ENCODE assay signal across 12 cellular contexts in the genomic region with DNA sequence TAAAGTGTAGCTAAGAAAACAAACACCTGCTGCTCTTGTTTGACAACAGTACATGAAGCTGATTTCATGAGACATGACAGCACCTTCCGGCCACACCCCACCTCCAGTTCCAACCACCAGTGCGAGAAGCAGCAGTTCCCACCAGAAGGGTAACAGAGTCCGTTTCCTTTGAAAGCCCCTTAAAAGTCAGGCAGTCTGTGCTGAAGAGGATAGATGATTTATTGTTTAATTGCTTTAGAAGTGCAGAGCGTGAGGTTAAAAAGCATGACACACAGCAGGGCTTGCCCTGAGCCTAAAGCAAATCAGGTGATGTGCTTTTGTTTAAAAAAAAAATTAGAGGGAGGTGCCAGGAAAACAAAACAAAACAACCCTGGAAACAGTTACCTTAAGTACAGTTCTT.
DNase-seq lines count a peak whose midpoint lies in the region; ATAC-seq, FAIRE-seq and TF ChIP-seq lines count a peak whose summit lies in the region.
"Had no signal": no experiment of that assay in that cellular context is flagged by ENCODE, and none has a peak within 500 bp of the region (broad histone marks: within the 10 kb centered on the region; RNA-seq: fewer than 3 reads in every experiment).

No MANE protein-coding gene starts in this region.

- no peaks in the 10 kb centered on the region for H3K36me3 Mint-ChIP-seq in Caco-2 (ENCODE audit: insufficient read depth, unreplicated experiment)

- H3K9me3 Mint-ChIP-seq in Caco-2 (ENCODE audit: unreplicated experiment), result no peaks in the 10 kb centered on the region
- H3K9me3 Mint-ChIP-seq: activated B cell treated with CpG ODN at 0.5 μM for 24 hours had no signal

- H3K27ac Mint-ChIP-seq in Caco-2 (ENCODE audit: unreplicated experiment), result no peak overlapping the region
- H3K27ac Mint-ChIP-seq: activated B cell treated with CpG ODN at 0.5 μM for 24 hours had no signal

- H3K27me3 Mint-ChIP-seq in Caco-2 (ENCODE audit: insufficient read depth, unreplicated experiment), result no peaks in the 10 kb centered on the region

- intact Hi-C loops in Caco-2 (cut with micrococcal nuclease; ENCODE audit: unreplicated experiment), result no loop called here

- no peaks in the 10 kb centered on the region for H3K9me3 ChIP-seq in small intestine (ENCODE audit: control insufficient read depth, low read depth)
- no peaks in the 10 kb centered on the region for H3K9me3 ChIP-seq in Caco-2
- no peaks in the 10 kb centered on the region for H3K9me3 ChIP-seq in SJCRH30 (replicated peaks)
- H3K9me3 ChIP-seq: heart right ventricle had no signal

- no TSS peak for BruUV-seq in Caco-2 (replicated peaks; lab: Mats Ljungman, UMichigan)

- no peak for FAIRE-seq in small intestine (lab: Jason Lieb, UNC)

- CTCF ChIA-PET in Caco-2 (lab: Charles Lee), result no interaction called here

- no peaks in the 10 kb centered on the region for H3K4me1 Mint-ChIP-seq in Caco-2 (ENCODE audit: low read depth, unreplicated experiment)

- 13 to 32% (median 15%) methylated on average over 4 of the region's 4 CpGs for WGBS in small intestine, 3 donors

- peak; percentile 41 to 52 for DNase-seq in NCI-H187 (lab: John Stamatoyannopoulos, UW)
- peak; percentile 59 for DNase-seq in activated T-cell treated with anti-CD3 and anti-CD28 coated beads for 1 hour (ENCODE audit: low read depth)
- peak; percentile 14 for DNase-seq in small intestine
- no peak for DNase-seq in Ammon's horn (ENCODE audit: low spot score)
- DNase-seq in Caco-2, result no peak
- DNase-seq in SJCRH30, result no peak
- DNase-seq: activated B cell treated with CpG ODN at 0.5 μM for 24 hours, heart right ventricle had no signal

- H3K36me3 ChIP-seq in small intestine (ENCODE audit: control insufficient read depth in 2 of 2, insufficient read depth in 2 of 2, low read length in 2 of 2), result no peaks in the 10 kb centered on the region
- no peaks in the 10 kb centered on the region for H3K36me3 ChIP-seq in Caco-2 (ENCODE audit: control insufficient read depth, insufficient read depth, low read length)
- H3K36me3 ChIP-seq in SJCRH30, result peaks cover 5% of the 10 kb centered on the region
- H3K36me3 ChIP-seq: heart right ventricle had no signal

- H3K4me1 ChIP-seq in small intestine (ENCODE audit: control insufficient read depth in 2 of 2, insufficient read depth in 1 of 2, low read depth in 1 of 2, low read length in 1 of 2), result no peaks in the 10 kb centered on the region
- no peaks in the 10 kb centered on the region for H3K4me1 ChIP-seq in Caco-2
- H3K4me1 ChIP-seq in SJCRH30, result no peaks in the 10 kb centered on the region
- H3K4me1 ChIP-seq: heart right ventricle had no signal

- POLR2A ChIA-PET in Caco-2 (lab: Charles Lee), result no interaction called here

- ATAC-seq in GM18873 (IDR thresholded peaks at IDR 0.05; ENCODE audit: low FRiP score, unreplicated experiment) (peak; percentile 42), HG03097 (IDR thresholded peaks at IDR 0.05; ENCODE audit: low FRiP score, unreplicated experiment) (no peak)
- ATAC-seq: heart right ventricle had no signal

- no peak overlapping the region for H3K4me3 ChIP-seq in small intestine (ENCODE audit: low read depth in 1 of 2, low read length in 2 of 2)
- H3K4me3 ChIP-seq in Caco-2 (ENCODE audit: low read depth, low read length), result no peak overlapping the region
- no peak overlapping the region for H3K4me3 ChIP-seq in SJCRH30
- H3K4me3 ChIP-seq: heart right ventricle, smooth muscle cell had no signal

- H3K27ac ChIP-seq in small intestine (ENCODE audit: low read depth in 1 of 2, low read length in 1 of 2), result peak overlapping the region in 1 of 2 donors; percentile 75
- no peak overlapping the region for H3K27ac ChIP-seq in SJCRH30
- H3K27ac ChIP-seq: heart right ventricle, HL-60 had no signal

- H3K4me3 Mint-ChIP-seq in Caco-2 (ENCODE audit: unreplicated experiment), result no peak overlapping the region
- H3K4me3 Mint-ChIP-seq: activated B cell treated with CpG ODN at 0.5 μM for 24 hours had no signal

- H3K27me3 ChIP-seq in small intestine (ENCODE audit: control insufficient read depth in 2 of 2, insufficient read depth in 2 of 2, low read length in 2 of 2) (no peaks in the 10 kb centered on the region), Caco-2 (replicated peaks; ENCODE audit: control insufficient read depth, insufficient read depth, low read length) (no peaks in the 10 kb centered on the region), SJCRH30 (no peaks in the 10 kb centered on the region)

- no peak for TF ChIP-seq CTCF in Caco-2 (IDR thresholded peaks at IDR 0.05; ENCODE audit: insufficient read depth in 1 of 2, low read depth in 1 of 2, low read length in 1 of 2, severe bottlenecking in 1 of 2, unreplicated experiment in 1 of 2)

Comparison
In these comparisons a context has a peak if more than half of its experiments do, and no peak if none do; other contexts are left out.
1. DNase-seq: peak in NCI-H187 (2 of 2), activated T-cell treated with anti-CD3 and anti-CD28 coated beads for 1 hour (single experiment) and small intestine (single experiment); none in Ammon's horn (single experiment), Caco-2 (0 of 2) and SJCRH30 (0 of 2).